ENCODE assay signal across 22 cellular contexts in genomic region chr6:12001004-12001705, GRCh38. TPM values are rescaled to one million over a fixed set of nuclear protein-coding genes. Genes with fewer than 3 reads are reported as not detected.
A peak's percentile ranks its signal among the peaks of the same experiment; 100 is the strongest.
DNase-seq lines count a peak whose midpoint lies in the region; ATAC-seq, FAIRE-seq and TF ChIP-seq lines count a peak whose summit lies in the region.
"Had no signal": no experiment of that assay in that cellular context is flagged by ENCODE, and none has a peak within 500 bp of the region (broad histone marks: within the 10 kb centered on the region; RNA-seq: fewer than 3 reads in every experiment).

No MANE protein-coding gene starts in this region.

- TF ChIP-seq CTCF in right lobe of liver (IDR thresholded peaks at IDR 0.05): no peak
- TF ChIP-seq CTCF in suprapubic skin (IDR thresholded peaks at IDR 0.05): no peak

- peak overlapping the region; percentile 12 for H3K27ac Mint-ChIP-seq in activated naive CD8-positive, alpha-beta T cell treated with anti-CD3 and anti-CD28 coated beads, Interleukin-2, amount 50 U/mL, for 24 hours
- H3K27ac Mint-ChIP-seq in activated naive CD8-positive, alpha-beta T cell treated with anti-CD3 and anti-CD28 coated beads for 36 hours: no peak overlapping the region
- H3K27ac Mint-ChIP-seq: activated naive CD4-positive, alpha-beta T cell treated with anti-CD3 and anti-CD28 coated beads, Interleukin-2, amount 10 ng/mL, durations not matched to agents 7 days and 5 days; CD8-positive, alpha-beta memory T cell; memory B cell had no signal

- H3K36me3 ChIP-seq in right lobe of liver (no peaks in the 10 kb centered on the region), suprapubic skin (no peaks in the 10 kb centered on the region)
- H3K36me3 ChIP-seq: MG63 had no signal

- no peak for DNase-seq in activated naive CD8-positive, alpha-beta T cell treated with anti-CD3 and anti-CD28 coated beads, Interleukin-2, amount 50 U/mL, for 24 hours
- no peak for DNase-seq in activated naive CD8-positive, alpha-beta T cell treated with anti-CD3 and anti-CD28 coated beads for 36 hours
- DNase-seq in fibroblast of gingiva (ENCODE audit: low read depth) (peak; percentile 52), right lobe of liver (peak in 1 of 3 donors; percentile 78), suprapubic skin (ENCODE audit: low spot score in 2 of 2) (peak in 1 of 2 donors; percentile 81), GM12892 (ENCODE audit: insufficient read length) (no peak), SKM-1 (lab: John Stamatoyannopoulos, UW; ENCODE audit: unreplicated experiment) (no peak)
- no peak for DNase-seq in stimulated activated CD4-positive, alpha-beta T cell treated with anti-CD3 and anti-CD28 coated beads, Interleukin-4, amount 100 ng/mL, for 24 hours
- DNase-seq: activated naive CD4-positive, alpha-beta T cell treated with anti-CD3 and anti-CD28 coated beads, Interleukin-2, amount 10 ng/mL, durations not matched to agents 7 days and 5 days; activated T-cell treated with anti-CD3 and anti-CD28 coated beads, Interleukin-2, amount 50 U/mL, for 1 hour; CD8-positive, alpha-beta memory T cell; cortex of kidney; DMS79 treated with DMSO at 0.1 percent for 48 hours; MG63; NCI-H446; RPMI8226; stimulated activated naive CD4-positive, alpha-beta T cell; SW 1271; trophoblast cell had no signal

- no peak for ATAC-seq in activated naive CD8-positive, alpha-beta T cell treated with anti-CD3 and anti-CD28 coated beads, Interleukin-2, amount 50 U/mL, for 24 hours
- ATAC-seq in right lobe of liver: peak; percentile 88 to 94 (median 90)

- H3K4me3 Mint-ChIP-seq in activated naive CD8-positive, alpha-beta T cell treated with anti-CD3 and anti-CD28 coated beads, Interleukin-2, amount 50 U/mL, for 24 hours: no peak overlapping the region
- no peak overlapping the region for H3K4me3 Mint-ChIP-seq in activated naive CD8-positive, alpha-beta T cell treated with anti-CD3 and anti-CD28 coated beads for 36 hours
- H3K4me3 Mint-ChIP-seq: activated naive CD4-positive, alpha-beta T cell treated with anti-CD3 and anti-CD28 coated beads, Interleukin-2, amount 10 ng/mL, durations not matched to agents 7 days and 5 days; CD8-positive, alpha-beta memory T cell; memory B cell had no signal

- H3K27ac ChIP-seq in right lobe of liver (peak overlapping the region; percentile 64 to 91 (median 88)), suprapubic skin (peak overlapping the region; percentile 50)

- H3K9me3 ChIP-seq in right lobe of liver (no peaks in the 10 kb centered on the region), suprapubic skin (no peaks in the 10 kb centered on the region)

- no peaks in the 10 kb centered on the region for H3K9me3 Mint-ChIP-seq in activated naive CD8-positive, alpha-beta T cell treated with anti-CD3 and anti-CD28 coated beads, Interleukin-2, amount 50 U/mL, for 24 hours
- H3K9me3 Mint-ChIP-seq in activated naive CD8-positive, alpha-beta T cell treated with anti-CD3 and anti-CD28 coated beads for 36 hours: no peaks in the 10 kb centered on the region
- H3K9me3 Mint-ChIP-seq: activated naive CD4-positive, alpha-beta T cell treated with anti-CD3 and anti-CD28 coated beads, Interleukin-2, amount 10 ng/mL, durations not matched to agents 7 days and 5 days; CD8-positive, alpha-beta memory T cell; memory B cell had no signal

- WGBS in right lobe of liver (ENCODE audit: insufficient coverage, low coverage, low lambda C conversion rate, missing lambda C conversion rate): 22% methylated on average over 4 of the region's 4 CpGs
- 33% methylated on average over 4 of the region's 4 CpGs for WGBS in suprapubic skin

- H3K4me1 Mint-ChIP-seq in activated naive CD8-positive, alpha-beta T cell treated with anti-CD3 and anti-CD28 coated beads, Interleukin-2, amount 50 U/mL, for 24 hours: peaks cover 21% of the 10 kb centered on the region
- peaks cover 12% of the 10 kb centered on the region for H3K4me1 Mint-ChIP-seq in activated naive CD8-positive, alpha-beta T cell treated with anti-CD3 and anti-CD28 coated beads for 36 hours
- H3K4me1 Mint-ChIP-seq: activated naive CD4-positive, alpha-beta T cell treated with anti-CD3 and anti-CD28 coated beads, Interleukin-2, amount 10 ng/mL, durations not matched to agents 7 days and 5 days; CD8-positive, alpha-beta memory T cell had no signal

- no peak for TF ChIP-seq EP300 in suprapubic skin (IDR thresholded peaks at IDR 0.05)

- TF ChIP-seq POLR2A in right lobe of liver (IDR thresholded peaks at IDR 0.05) (peak; percentile 58), suprapubic skin (IDR thresholded peaks at IDR 0.05) (no peak), GM12892 (IDR thresholded peaks at IDR 0.05; ENCODE audit: low read depth, low read length) (no peak)

- H3K27me3 ChIP-seq in right lobe of liver (no peaks in the 10 kb centered on the region), suprapubic skin (no peaks in the 10 kb centered on the region)
- H3K27me3 ChIP-seq: MG63 had no signal

- intact Hi-C loops in right lobe of liver (cut with DNase I): no loop called here

- H3K27me3 Mint-ChIP-seq in activated naive CD8-positive, alpha-beta T cell treated with anti-CD3 and anti-CD28 coated beads, Interleukin-2, amount 50 U/mL, for 24 hours: no peaks in the 10 kb centered on the region
- no peaks in the 10 kb centered on the region for H3K27me3 Mint-ChIP-seq in activated naive CD8-positive, alpha-beta T cell treated with anti-CD3 and anti-CD28 coated beads for 36 hours
- H3K27me3 Mint-ChIP-seq: memory B cell had no signal

- peaks cover 0 to 22% (median 9%) of the 10 kb centered on the region in 4 donors for H3K4me1 ChIP-seq in right lobe of liver
- peaks cover 14% of the 10 kb centered on the region for H3K4me1 ChIP-seq in suprapubic skin

- no peaks in the 10 kb centered on the region for H3K36me3 Mint-ChIP-seq in activated naive CD8-positive, alpha-beta T cell treated with anti-CD3 and anti-CD28 coated beads, Interleukin-2, amount 50 U/mL, for 24 hours (ENCODE audit: low read depth)
- H3K36me3 Mint-ChIP-seq in activated naive CD8-positive, alpha-beta T cell treated with anti-CD3 and anti-CD28 coated beads for 36 hours: no peaks in the 10 kb centered on the region
- H3K36me3 Mint-ChIP-seq: activated naive CD4-positive, alpha-beta T cell treated with anti-CD3 and anti-CD28 coated beads, Interleukin-2, amount 10 ng/mL, durations not matched to agents 7 days and 5 days; CD8-positive, alpha-beta memory T cell; memory B cell had no signal

- no peak for FAIRE-seq in GM12892 (lab: Jason Lieb, UNC)
- FAIRE-seq: H1, TTC549 had no signal

- H3K4me3 ChIP-seq in right lobe of liver (peak overlapping the region in 2 of 3 donors; percentile 14 to 27), suprapubic skin (no peak overlapping the region)
- H3K4me3 ChIP-seq: MG63 had no signal

RNA-seq across cellular contexts. Expression of gene HIVEP1, which starts 11.0 kb away (rescaled TPM):
- 10 to 100 TPM; 33.9 to 41.9 TPM for total RNA-seq in activated naive CD8-positive, alpha-beta T cell treated with anti-CD3 and anti-CD28 coated beads for 36 hours
- 10 to 100 TPM; 13.2 to 23.3 (median 17.8) TPM for total RNA-seq in right lobe of liver
- 10 to 100 TPM; 37.9 to 48.4 (median 43.9) TPM for total RNA-seq in suprapubic skin
- polyA plus RNA-seq in GM12892 (2012; ENCODE audit: missing spikeins): 19.0 TPM
